In the genomic region with DNA sequence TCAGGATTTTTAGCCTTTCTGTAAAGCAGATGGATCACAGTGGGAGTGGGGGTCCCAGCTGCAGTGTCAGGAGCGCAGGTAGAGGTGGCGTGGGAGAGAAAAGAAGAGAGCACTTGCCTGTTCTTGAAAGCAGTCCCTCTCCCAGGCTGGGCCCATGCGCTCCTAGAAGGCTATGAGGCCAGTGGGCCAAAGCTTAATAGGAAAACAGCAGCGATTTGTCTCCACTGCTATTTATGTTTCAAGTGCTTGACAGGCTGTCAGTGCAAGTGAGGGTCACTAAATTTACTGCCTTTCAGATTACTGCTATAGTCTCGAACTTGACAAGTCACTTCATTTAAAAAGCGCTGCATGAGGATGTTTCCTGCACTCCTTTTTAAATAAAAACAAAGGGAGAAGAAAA, we compare ENCODE assay signal across 15 cellular contexts.
"Had no signal": no experiment of that assay in that cellular context is flagged by ENCODE, and none has a peak within 500 bp of the region (broad histone marks: within the 10 kb centered on the region; RNA-seq: fewer than 3 reads in every experiment).

No MANE protein-coding gene starts in this region.

- H3K9me3 ChIP-seq: thyroid gland had no signal

- H3K4me3 ChIP-seq: thyroid gland had no signal

- H3K9me3 Mint-ChIP-seq: activated CD4-positive, alpha-beta memory T cell treated with anti-CD3 and anti-CD28 coated beads, Interleukin-2, amount 10 ng/mL, durations not matched to agents 7 days and 5 days; activated naive CD4-positive, alpha-beta T cell treated with anti-CD3 and anti-CD28 coated beads, Interleukin-2, amount 50 U/mL, for 72 hours; activated T-cell treated with anti-CD3 and anti-CD28 coated beads, Interleukin-2, amount 50 U/mL, for 4 hours; stimulated activated memory B cell treated with anti-CD40 and anti-IgM and Interleukin-4, amounts not matched to agents 10 μg/mL and 1 μg/mL and 100 μg/mL, for 72 hours had no signal

- H3K79me2 ChIP-seq: parathyroid adenoma had no signal

- H2AFZ ChIP-seq: parathyroid adenoma had no signal

- ATAC-seq: activated CD4-positive, alpha-beta T cell treated with anti-CD3 and anti-CD28 coated beads for 36 hours; activated naive CD4-positive, alpha-beta T cell treated with anti-CD3 and anti-CD28 coated beads, Interleukin-2, amount 50 U/mL, for 72 hours; activated T-cell treated with anti-CD3 and anti-CD28 coated beads, Interleukin-2, amount 50 U/mL, for 4 hours; left cardiac atrium; stimulated activated memory B cell treated with anti-CD40 and anti-IgM and Interleukin-4, amounts not matched to agents 10 μg/mL and 1 μg/mL and 100 μg/mL, for 72 hours had no signal

- H3K4me1 ChIP-seq: parathyroid adenoma, thyroid gland had no signal

- H3K27ac ChIP-seq: parathyroid adenoma, thyroid gland, VCaP had no signal

- H3K27ac Mint-ChIP-seq: activated CD4-positive, alpha-beta memory T cell treated with anti-CD3 and anti-CD28 coated beads, Interleukin-2, amount 10 ng/mL, durations not matched to agents 7 days and 5 days; activated CD4-positive, alpha-beta T cell treated with anti-CD3 and anti-CD28 coated beads for 36 hours; activated naive CD4-positive, alpha-beta T cell treated with anti-CD3 and anti-CD28 coated beads, Interleukin-2, amount 50 U/mL, for 72 hours; stimulated activated memory B cell treated with anti-CD40 and anti-IgM and Interleukin-4, amounts not matched to agents 10 μg/mL and 1 μg/mL and 100 μg/mL, for 72 hours had no signal

- H3K36me3 ChIP-seq: thyroid gland had no signal

- H3K4me1 Mint-ChIP-seq: activated CD4-positive, alpha-beta memory T cell treated with anti-CD3 and anti-CD28 coated beads, Interleukin-2, amount 10 ng/mL, durations not matched to agents 7 days and 5 days; activated CD4-positive, alpha-beta T cell treated with anti-CD3 and anti-CD28 coated beads for 36 hours; stimulated activated memory B cell treated with anti-CD40 and anti-IgM and Interleukin-4, amounts not matched to agents 10 μg/mL and 1 μg/mL and 100 μg/mL, for 72 hours had no signal

- H3K4me3 Mint-ChIP-seq: activated CD4-positive, alpha-beta memory T cell treated with anti-CD3 and anti-CD28 coated beads, Interleukin-2, amount 10 ng/mL, durations not matched to agents 7 days and 5 days; activated CD4-positive, alpha-beta T cell treated with anti-CD3 and anti-CD28 coated beads for 36 hours; activated T-cell treated with anti-CD3 and anti-CD28 coated beads, Interleukin-2, amount 50 U/mL, for 4 hours; stimulated activated memory B cell treated with anti-CD40 and anti-IgM and Interleukin-4, amounts not matched to agents 10 μg/mL and 1 μg/mL and 100 μg/mL, for 72 hours had no signal

- H3K9ac ChIP-seq: parathyroid adenoma had no signal

- H3K36me3 Mint-ChIP-seq: activated naive CD4-positive, alpha-beta T cell treated with anti-CD3 and anti-CD28 coated beads, Interleukin-2, amount 50 U/mL, for 72 hours; stimulated activated memory B cell treated with anti-CD40 and anti-IgM and Interleukin-4, amounts not matched to agents 10 μg/mL and 1 μg/mL and 100 μg/mL, for 72 hours had no signal

- DNase-seq: activated CD4-positive, alpha-beta memory T cell treated with anti-CD3 and anti-CD28 coated beads, Interleukin-2, amount 10 ng/mL, durations not matched to agents 7 days and 5 days; activated CD4-positive, alpha-beta T cell treated with anti-CD3 and anti-CD28 coated beads for 36 hours; activated gamma-delta T cell; activated T-cell treated with anti-CD3 and anti-CD28 coated beads, Interleukin-2, amount 50 U/mL, for 4 hours; cerebellar nuclear complex; effector CD8-positive, alpha-beta T cell; foreskin melanocyte; left cardiac atrium; midbrain; T-helper 1 cell; thyroid gland had no signal

- H3K27me3 ChIP-seq: thyroid gland had no signal
